8 cellular contexts compared by ENCODE assay signal in the genomic region with DNA sequence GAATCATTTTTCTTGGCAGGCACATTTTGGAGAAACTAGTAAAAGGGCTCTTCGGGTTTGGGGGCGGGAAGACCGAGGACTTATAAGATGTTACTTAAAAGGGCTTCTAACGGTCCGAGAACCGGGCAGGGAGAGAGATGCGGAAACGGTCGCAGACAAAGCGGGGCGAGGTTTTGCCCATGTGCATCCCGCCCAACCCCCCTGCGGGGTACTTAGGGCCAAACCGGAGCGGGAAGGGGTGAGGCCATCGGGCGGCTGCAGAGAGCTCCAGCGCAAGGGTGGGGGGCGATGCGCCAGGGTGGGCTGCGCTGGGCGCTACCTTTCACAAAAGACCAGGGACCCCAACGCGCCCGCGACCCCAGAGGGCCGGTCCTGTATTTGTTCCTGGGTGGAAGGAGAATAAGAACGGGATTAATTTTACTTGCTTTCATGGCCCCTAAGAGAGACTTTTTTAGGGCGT. TPM values are rescaled to one million over a fixed set of nuclear protein-coding genes. Genes with fewer than 3 reads are reported as not detected.
DNase-seq lines count a peak whose midpoint lies in the region; ATAC-seq, FAIRE-seq and TF ChIP-seq lines count a peak whose summit lies in the region.

No MANE protein-coding gene starts in this region.

- intact Hi-C loops in Panc1 (cut with micrococcal nuclease; ENCODE audit: unreplicated experiment): no loop called here

- H4K91ac ChIP-seq in neuronal stem cell (ENCODE audit: low read depth, low read length, poor library complexity): no peak overlapping the region

- POLR2A ChIA-PET in BJ (lab: Charles Lee) (interaction anchor here (0.6 to 1.6 kb wide), 2 partner anchors 25 to 39 kb away, joined by 4 to 8 read pairs; no protein-coding TSS in a partner anchor), Panc1 (lab: Charles Lee) (interaction anchor here (0.6 to 0.7 kb wide), 5 partner anchors 29 to 394 kb away, joined by 3 to 4 read pairs (median 3); no protein-coding TSS in a partner anchor)

- FAIRE-seq in GM12892 (lab: Jason Lieb, UNC): no peak

- no peak overlapping the region for H4K8ac ChIP-seq in neuronal stem cell (ENCODE audit: low read depth, low read length)

- TF ChIP-seq CTCF in BJ (IDR thresholded peaks at IDR 0.05; ENCODE audit: insufficient read depth, low read depth, low read length): no peak; the same call in 1 of the 2 replicates
- no peak for TF ChIP-seq CTCF in Panc1 (IDR thresholded peaks at IDR 0.05)
- no peak for TF ChIP-seq CTCF in gastroesophageal sphincter (IDR thresholded peaks at IDR 0.05)

- 0 to 2% methylated on average over 14 to 18 of the region's 29 CpGs for WGBS in gastroesophageal sphincter (ENCODE audit: low coverage in 1 of 2), 2 donors
- WGBS in neuronal stem cell (ENCODE audit: extremely low coverage in 2 of 2, insufficient read length in 2 of 2, insufficient replicate concordance in 1 of 2), 2 donors: no CpG with 5 or more reads among the region's 29 CpGs
- under 1% methylated on average over 29 of the region's 29 CpGs for WGBS in urinary bladder

- CTCF ChIA-PET in BJ (lab: Yijun Ruan, JAX): interaction anchor here (0.6 to 20.5 kb wide), 7 partner anchors 9 to 162 kb away, joined by 3 to 387 read pairs (median 11); a partner anchor contains a TSS
- CTCF ChIA-PET in Panc1 (lab: Charles Lee): interaction anchor here (0.6 to 1.0 kb wide), 2 partner anchors 42 to 209 kb away, joined by 3 read pairs; no protein-coding TSS in a partner anchor

- H2BK15ac ChIP-seq in neuronal stem cell (ENCODE audit: low read length): no peak overlapping the region

- peak overlapping the region; percentile 26 for H3K4me2 ChIP-seq in neuronal stem cell (ENCODE audit: insufficient read depth, low read length, poor library complexity, severe bottlenecking)

- H2AK5ac ChIP-seq in neuronal stem cell (ENCODE audit: low read depth, low read length): peak overlapping the region; percentile 1

- DNase-seq in BJ (ENCODE audit: low read depth): no peak
- peak; percentile 63 for DNase-seq in HT1080 (ENCODE audit: low read depth)
- no peak for DNase-seq in Panc1 (ENCODE audit: low read depth, low spot score)
- DNase-seq in activated gamma-delta T cell treated with anti-CD3 and anti-CD28 coated beads, Interleukin-2, amount 50 U/mL, for 16 hours (ENCODE audit: low read depth): peak; percentile 43
- DNase-seq in neuronal stem cell (ENCODE audit: low spot score): no peak
- DNase-seq in GM12892 (ENCODE audit: insufficient read length): no peak

- no peak overlapping the region for H2BK12ac ChIP-seq in neuronal stem cell (ENCODE audit: low read length)

- ATAC-seq in Panc1 (no peak), gastroesophageal sphincter (peak; percentile 3)

- no peak overlapping the region for H3K4ac ChIP-seq in neuronal stem cell (ENCODE audit: low read length)

- H3K4me1 ChIP-seq in Panc1 (ENCODE audit: control insufficient read depth, insufficient read depth, low read length): peaks cover 39% of the 10 kb centered on the region
- H3K4me1 ChIP-seq in gastroesophageal sphincter: peaks cover 2 to 75% (median 33%) of the 10 kb centered on the region in 3 donors
- peaks cover 15 to 30% of the 10 kb centered on the region in 2 donors for H3K4me1 ChIP-seq in neuronal stem cell (ENCODE audit: control insufficient read depth in 2 of 2, insufficient read depth in 1 of 2, low read depth in 1 of 2, low read length in 2 of 2)
- no peaks in the 10 kb centered on the region for H3K4me1 ChIP-seq in urinary bladder (ENCODE audit: insufficient read depth)

- H2BK120ac ChIP-seq in neuronal stem cell (ENCODE audit: low read depth, low read length): no peak overlapping the region

- in situ Hi-C loops in Panc1 (cut with HindIII; ENCODE audit: low pct_unique_long_range_greater_than_20kb, low sequenced_read_pairs): no loop called here

- TSS peak; percentile 63 for BruUV-seq in Panc1 (replicated peaks; lab: Mats Ljungman, UMichigan)

- no peak for TF ChIP-seq POLR2A in gastroesophageal sphincter (IDR thresholded peaks at IDR 0.05)
- TF ChIP-seq POLR2A in GM12892 (IDR thresholded peaks at IDR 0.05; ENCODE audit: low read depth, low read length): no peak

- H3K79me1 ChIP-seq in neuronal stem cell (ENCODE audit: low read depth, low read length): peaks cover 8% of the 10 kb centered on the region

- no peak overlapping the region for H3K23ac ChIP-seq in neuronal stem cell (ENCODE audit: low read depth, low read length, poor library complexity)

- H3K18ac ChIP-seq in neuronal stem cell (ENCODE audit: low read length): peak overlapping the region; percentile 3

- H2AFZ ChIP-seq in neuronal stem cell (ENCODE audit: low read length): no peak overlapping the region

- H3K27ac ChIP-seq in Panc1 (ENCODE audit: low read length) (peak overlapping the region; percentile 100), gastroesophageal sphincter (peak overlapping the region; percentile 94 to 99 (median 98)), neuronal stem cell (replicated peaks; ENCODE audit: low read length) (peak overlapping the region; percentile 89), urinary bladder (ENCODE audit: low read depth) (peak overlapping the region; percentile 90)

- peak overlapping the region; percentile 92 for H3K4me3 ChIP-seq in BJ (ENCODE audit: low read depth, low read length)
- peak overlapping the region; percentile 88 to 100 for H3K4me3 ChIP-seq in Panc1 (ENCODE audit: low read depth in 2 of 2, low read length in 2 of 2)
- H3K4me3 ChIP-seq in gastroesophageal sphincter: peak overlapping the region; percentile 91 to 94
- H3K4me3 ChIP-seq in neuronal stem cell (ENCODE audit: low read length in 2 of 2): peak overlapping the region; percentile 89 to 98
- H3K4me3 ChIP-seq in urinary bladder (ENCODE audit: low read depth, low read length): peak overlapping the region; percentile 95

- H3K9me3 ChIP-seq in Panc1 (ENCODE audit: control insufficient read depth, insufficient read depth, low read depth, low read length) (no peaks in the 10 kb centered on the region), gastroesophageal sphincter (no peaks in the 10 kb centered on the region), neuronal stem cell (replicated peaks in 1 of 2; ENCODE audit: control insufficient read depth in 2 of 2, insufficient read depth in 1 of 2, low read depth in 1 of 2, low read length in 2 of 2) (no peaks in the 10 kb centered on the region)

- H3K27me3 ChIP-seq in BJ (ENCODE audit: control insufficient read depth, insufficient read depth, low read length): no peaks in the 10 kb centered on the region
- H3K27me3 ChIP-seq in Panc1 (ENCODE audit: control insufficient read depth, insufficient read depth, low read length): no peaks in the 10 kb centered on the region
- H3K27me3 ChIP-seq in gastroesophageal sphincter: no peaks in the 10 kb centered on the region
- no peaks in the 10 kb centered on the region for H3K27me3 ChIP-seq in neuronal stem cell (ENCODE audit: control insufficient read depth in 3 of 3, insufficient read depth in 3 of 3, low read depth in 1 of 3, low read length in 3 of 3)

- peak overlapping the region; percentile 78 for H3K9ac ChIP-seq in neuronal stem cell (ENCODE audit: low read depth, low read length, poor library complexity)

- H3K36me3 ChIP-seq in BJ (ENCODE audit: control insufficient read depth, insufficient read depth, low read length) (peaks cover 14% of the 10 kb centered on the region), Panc1 (ENCODE audit: control insufficient read depth, insufficient read depth, low read length) (peaks cover 32% of the 10 kb centered on the region), gastroesophageal sphincter (peaks cover 0 to 33% of the 10 kb centered on the region in 2 donors), neuronal stem cell (replicated peaks in 1 of 2; ENCODE audit: control insufficient read depth in 2 of 2, insufficient read depth in 2 of 2, low read length in 2 of 2) (peaks cover 36 to 43% of the 10 kb centered on the region in 2 donors), urinary bladder (ENCODE audit: insufficient read depth) (no peaks in the 10 kb centered on the region)

- H2BK5ac ChIP-seq in neuronal stem cell (ENCODE audit: low read length): no peak overlapping the region

- TF ChIP-seq EP300 in gastroesophageal sphincter (IDR thresholded peaks at IDR 0.05): no peak

- H3K14ac ChIP-seq in neuronal stem cell (ENCODE audit: low read length): no peak overlapping the region

RNA-seq across cellular contexts. Expression of a gene that starts 0.6 kb away (rescaled TPM):
- 1,140 and 1,840 TPM in 2 replicates for polyA plus RNA-seq in BJ (2011; rRNA removed)
- polyA minus RNA-seq in BJ (2011; rRNA and poly(A)+ RNA removed): 739 and 1,365 TPM in 2 replicates
- total RNA-seq in HT1080 (2014; rRNA removed; shearing (Covaris generic)): 1,534 and 1,911 TPM in 2 replicates
- polyA plus RNA-seq in HT1080 (2015; cell fraction: cytosol; rRNA removed): 1,782 and 1,790 TPM in 2 replicates
- 2,351 and 2,402 TPM in 2 replicates for polyA plus RNA-seq in HT1080 (2015; cell fraction: nucleus; rRNA removed)
- total RNA-seq in Panc1 (2021; ENCODE audit: unreplicated experiment): 853 TPM
- polyA plus RNA-seq in Panc1 (2012; ENCODE audit: insufficient read length): 1,083 TPM
- 100 to 1,000 TPM; 184 to 351 (median 236) TPM for total RNA-seq in gastroesophageal sphincter
- polyA plus RNA-seq in neuronal stem cell (2013, experiment 1 of 2): 2,147 TPM
- 2,146 TPM for polyA plus RNA-seq in neuronal stem cell (2013, experiment 2 of 2)
- total RNA-seq in urinary bladder: 376 TPM
- polyA plus RNA-seq in urinary bladder: 332 TPM
- polyA plus RNA-seq in GM12892 (2012; ENCODE audit: missing spikeins): 826 TPM

RNA-seq across cellular contexts. Expression of a gene that starts 3.7 kb away (rescaled TPM):
- polyA plus RNA-seq in BJ (2011; rRNA removed) (5.1 and 7.5 TPM in 2 replicates), urinary bladder (18.3 TPM)
- 5.0 and 24.5 TPM in 2 replicates for polyA minus RNA-seq in BJ (2011; rRNA and poly(A)+ RNA removed)
- total RNA-seq in HT1080 (2014; rRNA removed; shearing (Covaris generic)): 11.0 and 12.9 TPM in 2 replicates
- polyA plus RNA-seq in HT1080 (2015; cell fraction: cytosol; rRNA removed): 13.7 and 16.5 TPM in 2 replicates
- 55.0 and 55.9 TPM in 2 replicates for polyA plus RNA-seq in HT1080 (2015; cell fraction: nucleus; rRNA removed)
- total RNA-seq in Panc1 (2021; ENCODE audit: unreplicated experiment) (68.6 TPM), gastroesophageal sphincter (10 to 100 TPM in 3 of 4 donors, 1 to 10 TPM in 1; 9.8 to 16.7 (median 13.1) TPM), urinary bladder (9.8 TPM)
- 36.0 TPM for polyA plus RNA-seq in Panc1 (2012; ENCODE audit: insufficient read length)
- polyA plus RNA-seq in neuronal stem cell (2013, experiment 1 of 2): 50.3 TPM
- polyA plus RNA-seq in neuronal stem cell (2013, experiment 2 of 2): 51.5 TPM
- polyA plus RNA-seq in GM12892 (2012; ENCODE audit: missing spikeins): 56.4 TPM

RNA-seq across cellular contexts. Expression of a gene that starts 21.7 kb away (rescaled TPM):
- polyA plus RNA-seq in BJ (2011; rRNA removed): 205 and 292 TPM in 2 replicates
- 68.5 and 104 TPM in 2 replicates for polyA minus RNA-seq in BJ (2011; rRNA and poly(A)+ RNA removed)
- 67.0 and 73.8 TPM in 2 replicates for total RNA-seq in HT1080 (2014; rRNA removed; shearing (Covaris generic))
- 107 and 120 TPM in 2 replicates for polyA plus RNA-seq in HT1080 (2015; cell fraction: cytosol; rRNA removed)
- 92.9 and 99.6 TPM in 2 replicates for polyA plus RNA-seq in HT1080 (2015; cell fraction: nucleus; rRNA removed)
- total RNA-seq in Panc1 (2021; ENCODE audit: unreplicated experiment): 176 TPM
- polyA plus RNA-seq in Panc1 (2012; ENCODE audit: insufficient read length): 221 TPM
- 100 to 1,000 TPM; 104 to 191 (median 152) TPM for total RNA-seq in gastroesophageal sphincter
- polyA plus RNA-seq in neuronal stem cell (2013, experiment 1 of 2): 107 TPM
- polyA plus RNA-seq in neuronal stem cell (2013, experiment 2 of 2): 102 TPM
- total RNA-seq in urinary bladder: 40.0 TPM
- polyA plus RNA-seq in urinary bladder: 298 TPM
- polyA plus RNA-seq in GM12892 (2012; ENCODE audit: missing spikeins): 105 TPM

RNA-seq across cellular contexts. Expression of a gene that starts 23.6 kb away (rescaled TPM):
- polyA plus RNA-seq in BJ (2011; rRNA removed): 43.7 and 51.7 TPM in 2 replicates
- 24.5 and 28.3 TPM in 2 replicates for polyA minus RNA-seq in BJ (2011; rRNA and poly(A)+ RNA removed)
- total RNA-seq in HT1080 (2014; rRNA removed; shearing (Covaris generic)): 156 and 195 TPM in 2 replicates
- 319 and 384 TPM in 2 replicates for polyA plus RNA-seq in HT1080 (2015; cell fraction: cytosol; rRNA removed)
- polyA plus RNA-seq in HT1080 (2015; cell fraction: nucleus; rRNA removed): 434 and 449 TPM in 2 replicates
- 106 TPM for total RNA-seq in Panc1 (2021; ENCODE audit: unreplicated experiment)
- polyA plus RNA-seq in Panc1 (2012; ENCODE audit: insufficient read length): 166 TPM
- 10 to 100 TPM in 3 of 4 donors, 1 to 10 TPM in 1; 5.6 to 31.9 (median 11.3) TPM for total RNA-seq in gastroesophageal sphincter
- 11.0 TPM for polyA plus RNA-seq in neuronal stem cell (2013, experiment 1 of 2)
- polyA plus RNA-seq in neuronal stem cell (2013, experiment 2 of 2): 10.9 TPM
- 4.8 TPM for total RNA-seq in urinary bladder
- polyA plus RNA-seq in urinary bladder: 71.9 TPM
- 49.1 TPM for polyA plus RNA-seq in GM12892 (2012; ENCODE audit: missing spikeins)

RNA-seq across cellular contexts. Expression of a gene that starts 30.0 kb away (rescaled TPM):
- polyA plus RNA-seq in BJ (2011; rRNA removed) (12.6 and 19.7 TPM in 2 replicates), urinary bladder (20.3 TPM)
- polyA minus RNA-seq in BJ (2011; rRNA and poly(A)+ RNA removed): 8.8 and 13.5 TPM in 2 replicates
- 11.2 and 18.5 TPM in 2 replicates for total RNA-seq in HT1080 (2014; rRNA removed; shearing (Covaris generic))
- polyA plus RNA-seq in HT1080 (2015; cell fraction: cytosol; rRNA removed): 29.2 and 33.3 TPM in 2 replicates
- 22.9 and 31.6 TPM in 2 replicates for polyA plus RNA-seq in HT1080 (2015; cell fraction: nucleus; rRNA removed)
- total RNA-seq in Panc1 (2021; ENCODE audit: unreplicated experiment) (21.9 TPM), gastroesophageal sphincter (1 to 10 TPM; 3.0 to 8.2 (median 6.0) TPM), urinary bladder (7.0 TPM)
- 26.9 TPM for polyA plus RNA-seq in Panc1 (2012; ENCODE audit: insufficient read length)
- 98.1 TPM for polyA plus RNA-seq in neuronal stem cell (2013, experiment 1 of 2)
- 96.2 TPM for polyA plus RNA-seq in neuronal stem cell (2013, experiment 2 of 2)
- polyA plus RNA-seq in GM12892 (2012; ENCODE audit: missing spikeins): 20.7 TPM

Comparison
In these comparisons a context has a peak if more than half of its experiments do, and no peak if none do; other contexts are left out.
1. DNase-seq: peak in HT1080 (single experiment) and activated gamma-delta T cell treated with anti-CD3 and anti-CD28 coated beads, Interleukin-2, amount 50 U/mL, for 16 hours (single experiment); none in BJ (single experiment), Panc1 (single experiment), neuronal stem cell (single experiment) and GM12892 (single experiment).
2. Peak in every context shown above with its lines, with median percentiles within 50 percentile points of each other: H3K4me3 ChIP-seq and H3K27ac ChIP-seq.